ENCODE assay signal across 8 cellular contexts in genomic region chr3:137970914-137971831, GRCh38. TPM values are rescaled to one million over a fixed set of nuclear protein-coding genes. Genes with fewer than 3 reads are reported as not detected.
A peak's percentile ranks its signal among the peaks of the same experiment; 100 is the strongest.
DNase-seq lines count a peak whose midpoint lies in the region; ATAC-seq and TF ChIP-seq lines count a peak whose summit lies in the region.

No MANE protein-coding gene starts in this region.

- H2BK120ac ChIP-seq in trophoblast cell (ENCODE audit: insufficient read depth, low read length, poor library complexity), result no peak overlapping the region

- H3K9me3 ChIP-seq in trophoblast cell (ENCODE audit: insufficient read depth, low read depth, low read length) (no peaks in the 10 kb centered on the region), vagina (no peaks in the 10 kb centered on the region)

- DNase-seq in ELF-1 (ENCODE audit: low read depth, low spot score), result peak; percentile 91
- peak; percentile 93 for DNase-seq in GM23338 (ENCODE audit: low spot score)
- DNase-seq in RKO (ENCODE audit: low spot score), result peak; percentile 75
- peak; percentile 81 for DNase-seq in activated effector memory CD4-positive, alpha-beta T cell treated with anti-CD3 and anti-CD28 coated beads, Interleukin-2, amount 50 U/mL, for 16 hours
- peak; percentile 16 for DNase-seq in glomerular endothelial cell (ENCODE audit: extremely low read depth, low read depth, low spot score)
- DNase-seq in trophoblast cell, result peak; percentile 73 to 89
- no peak for DNase-seq in vagina (ENCODE audit: extremely low spot score in 2 of 2)

- H3K4me1 Mint-ChIP-seq in GM23338, result no peaks in the 10 kb centered on the region

- no peak overlapping the region for H3K4ac ChIP-seq in trophoblast cell (ENCODE audit: low read depth, low read length)

- intact Hi-C loops in vagina (cut with DNase I), result no loop called here

- H2AFZ ChIP-seq in GM23338 (peak overlapping the region; percentile 98), trophoblast cell (ENCODE audit: insufficient read depth, low read length, poor library complexity) (peak overlapping the region; percentile 13)

- H3K4me3 ChIP-seq in GM23338 (no peak overlapping the region), trophoblast cell (ENCODE audit: low read depth, low read length) (no peak overlapping the region), vagina (no peak overlapping the region)

- no peaks in the 10 kb centered on the region for H3K36me3 ChIP-seq in GM23338 (ENCODE audit: insufficient read depth)
- H3K36me3 ChIP-seq in trophoblast cell (ENCODE audit: control insufficient read depth in 1 of 2, insufficient read depth in 2 of 2, low read length in 2 of 2), result no peaks in the 10 kb centered on the region
- H3K36me3 ChIP-seq in vagina, result no peaks in the 10 kb centered on the region

- WGBS in trophoblast cell (ENCODE audit: extremely low coverage, insufficient coverage, insufficient read length), result no CpG with 5 or more reads among the region's 18 CpGs

- H3K18ac ChIP-seq in trophoblast cell (ENCODE audit: low read length), result no peak overlapping the region

- no peak overlapping the region for H2BK12ac ChIP-seq in trophoblast cell (ENCODE audit: low read length)

- H3K4me1 ChIP-seq in GM23338 (ENCODE audit: insufficient read depth) (no peaks in the 10 kb centered on the region), trophoblast cell (ENCODE audit: control insufficient read depth in 1 of 2, insufficient read depth in 2 of 2, low read length in 2 of 2) (no peaks in the 10 kb centered on the region), vagina (no peaks in the 10 kb centered on the region)

- H3K79me2 ChIP-seq in GM23338 (replicated peaks; ENCODE audit: insufficient read depth) (no peaks in the 10 kb centered on the region), trophoblast cell (ENCODE audit: control insufficient read depth, insufficient read depth, low read length, poor library complexity) (no peaks in the 10 kb centered on the region)

- H3K4me2 ChIP-seq in GM23338 (no peak overlapping the region), trophoblast cell (ENCODE audit: low read length) (peak overlapping the region; percentile 53)

- H3K27ac Mint-ChIP-seq in GM23338, result no peak overlapping the region

- no peaks in the 10 kb centered on the region for H3K9me2 ChIP-seq in GM23338 (ENCODE audit: insufficient read depth)

- no peaks in the 10 kb centered on the region for H3F3A ChIP-seq in GM23338 (replicated peaks; ENCODE audit: low read depth)

- H3K27me3 Mint-ChIP-seq in GM23338 (ENCODE audit: insufficient read depth, low read depth, poor library complexity), result no peaks in the 10 kb centered on the region

- H4K20me1 ChIP-seq in GM23338 (replicated peaks; ENCODE audit: insufficient read depth), result no peaks in the 10 kb centered on the region

- no peak overlapping the region for H3K4me3 Mint-ChIP-seq in GM23338

- H3K27ac ChIP-seq in GM23338 (ENCODE audit: low read depth), result no peak overlapping the region
- H3K27ac ChIP-seq in trophoblast cell (ENCODE audit: low read depth, low read length), result no peak overlapping the region
- H3K27ac ChIP-seq in vagina, result no peak overlapping the region

- TF ChIP-seq CTCF in GM23338 (conservative IDR thresholded peaks at IDR 0.05; ENCODE audit: low read depth in 2 of 2) (peak; percentile 89 to 98), LNCAP (IDR thresholded peaks at IDR 0.05) (peak; percentile 92), vagina (IDR thresholded peaks at IDR 0.05) (peak; percentile 27 to 57 (median 40))

- no peaks in the 10 kb centered on the region for H3K79me1 ChIP-seq in trophoblast cell (ENCODE audit: low read length)

- peak; percentile 100 for ATAC-seq in GM23338

- no peak overlapping the region for H3K23ac ChIP-seq in trophoblast cell (ENCODE audit: low read length)

- H3K27me3 ChIP-seq in GM23338 (ENCODE audit: insufficient read depth), result no peaks in the 10 kb centered on the region
- H3K27me3 ChIP-seq in trophoblast cell (ENCODE audit: insufficient read depth, low read length), result no peaks in the 10 kb centered on the region
- no peaks in the 10 kb centered on the region for H3K27me3 ChIP-seq in vagina

- H3K14ac ChIP-seq in trophoblast cell (ENCODE audit: low read length), result no peak overlapping the region

- TF ChIP-seq POLR2A in vagina (IDR thresholded peaks at IDR 0.05), result no peak

- no peak overlapping the region for H4K8ac ChIP-seq in trophoblast cell (ENCODE audit: low read depth, low read length)

- H2BK5ac ChIP-seq in trophoblast cell (ENCODE audit: low read depth, low read length, poor library complexity), result no peak overlapping the region

- H2AK5ac ChIP-seq in trophoblast cell (ENCODE audit: low read length), result no peak overlapping the region

- no peaks in the 10 kb centered on the region for H3K9me3 Mint-ChIP-seq in GM23338

- H3K9ac ChIP-seq in trophoblast cell (ENCODE audit: low read length), result no peak overlapping the region

- no peaks in the 10 kb centered on the region for H3K36me3 Mint-ChIP-seq in GM23338 (ENCODE audit: low read depth)

- no peak overlapping the region for H4K91ac ChIP-seq in trophoblast cell (ENCODE audit: low read depth, low read length)

- no peak overlapping the region for H4K12ac ChIP-seq in trophoblast cell (ENCODE audit: low read depth, low read length)

TF ChIP-seq in GM23338, 12 proteins besides CTCF, POLR2A, EP300 and RAD21:
- no peak for TF ChIP-seq POLR2AphosphoS5 (IDR thresholded peaks at IDR 0.05; ENCODE audit: low read depth)
- TF ChIP-seq CREB1 (CRISPR knock-in tag; IDR thresholded peaks at IDR 0.05; ENCODE audit: low read depth), result no peak
- no peak for TF ChIP-seq NANOG (IDR thresholded peaks at IDR 0.05; ENCODE audit: borderline replicate concordance)
- TF ChIP-seq ZNF462 (CRISPR knock-in tag; IDR thresholded peaks at IDR 0.05), result no peak

RNA-seq across cellular contexts. Expression of gene CLDN18, which starts 38.8 kb away (rescaled TPM):
- not detected in 2 replicates for total RNA-seq in GM23338 (2014; rRNA removed; shearing (Covaris generic))
- polyA plus RNA-seq in GM23338 (2016; fragmentation: Nextera tagmentation; extraction: Ambion mirVana), result 0.19 TPM in 1 of 2 replicates, not detected in the other
- not detected in 2 replicates for total RNA-seq in glomerular endothelial cell
- polyA plus RNA-seq in trophoblast cell (2013), result not detected in 2 replicates
- total RNA-seq in vagina, result not detected

Comparison
In these comparisons a context has a peak if more than half of its experiments do, and no peak if none do; other contexts are left out.
1. DNase-seq: peak in ELF-1 (single experiment), GM23338 (single experiment), RKO (single experiment), activated effector memory CD4-positive, alpha-beta T cell treated with anti-CD3 and anti-CD28 coated beads, Interleukin-2, amount 50 U/mL, for 16 hours (single experiment), glomerular endothelial cell (single experiment) and trophoblast cell (2 of 2); none in vagina (0 of 2).
2. CTCF ChIP-seq: peak in every context shown above with its lines; median percentile 94 in GM23338; 92 in LNCAP; 40 in vagina.